ENCODE assay signal across 8 cellular contexts in the genomic region with DNA sequence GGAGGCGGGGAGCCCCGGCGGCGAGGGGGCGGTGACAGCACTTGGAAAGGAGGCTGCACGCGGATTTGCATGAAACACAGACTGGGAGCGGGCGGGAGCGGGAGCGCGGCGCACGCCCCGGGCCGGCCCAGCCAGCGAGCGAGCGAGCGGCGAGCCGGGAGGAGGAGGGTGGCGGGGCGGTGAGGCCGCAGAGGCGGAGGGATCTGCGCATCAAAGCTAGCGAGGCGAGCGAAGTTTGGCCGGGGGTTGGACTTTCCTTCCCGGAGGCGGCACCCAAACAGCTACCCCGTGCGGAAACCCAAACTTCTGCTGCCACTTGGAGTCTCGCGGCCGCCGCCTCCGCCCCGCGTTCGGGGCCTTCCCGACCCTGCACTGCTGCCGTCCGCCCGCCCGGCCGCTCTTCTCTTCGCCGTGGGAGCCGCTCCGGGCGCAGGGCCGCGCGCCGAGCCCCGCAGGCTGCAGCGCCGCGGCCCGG. TPM values are rescaled to one million over a fixed set of nuclear protein-coding genes. Genes with fewer than 3 reads are reported as not detected.
DNase-seq lines count a peak whose midpoint lies in the region; ATAC-seq and TF ChIP-seq lines count a peak whose summit lies in the region.

A gene (plus strand): TSS at position 72 of the 475 bp plus-strand sequence. CDS start 553 bp downstream, outside the sequence.

- peak within 1 kb of the TSS; percentile 77; the same call in 1 of the 2 replicates for H2AFZ ChIP-seq in Karpas-422 (ENCODE audit: low read length)
- H2AFZ ChIP-seq in hepatocyte = peak within 1 kb of the TSS; percentile 48

- H3K27me3 ChIP-seq in Karpas-422 (ENCODE audit: low read length) (peaks cover 2% of the 10 kb centered on the region; the same call in 1 of the 2 replicates), hepatocyte (no peaks in the 10 kb centered on the region)

- H3K79me2 ChIP-seq in Karpas-422 (ENCODE audit: low read length) (no peaks in the 10 kb centered on the region), hepatocyte (peaks cover 46% of the 10 kb centered on the region)

- H3K27ac ChIP-seq in Karpas-422 (ENCODE audit: low read length) = no peak within 1 kb of the TSS
- peak within 1 kb of the TSS; percentile 97 for H3K27ac ChIP-seq in hepatocyte

- in situ Hi-C loops in astrocyte of the spinal cord (cut with HindIII; ENCODE audit: low sequenced_read_pairs) = no loop called here

- TF ChIP-seq CTCF in astrocyte of the spinal cord (IDR thresholded peaks at IDR 0.05; ENCODE audit: low read depth, low read length) (no peak), hepatocyte (IDR thresholded peaks at IDR 0.05; ENCODE audit: poor library complexity) (no peak)

- ATAC-seq in GM21515 (IDR thresholded peaks at IDR 0.05; ENCODE audit: unreplicated experiment) = peak; percentile 62

- peak within 1 kb of the TSS; percentile 81 for H3K9ac ChIP-seq in Karpas-422 (ENCODE audit: low read length)

- WGBS in hepatocyte (ENCODE audit: low lambda C conversion rate, missing lambda C conversion rate) = 10% methylated on average over 2 of the region's 63 CpGs

- H3K36me3 ChIP-seq in Karpas-422 (ENCODE audit: insufficient read depth, low read length) = no peaks in the 10 kb centered on the region
- H3K36me3 ChIP-seq in hepatocyte (replicated peaks; ENCODE audit: insufficient read depth, low read depth) = no peaks in the 10 kb centered on the region

- H3K4me2 ChIP-seq in Karpas-422 (ENCODE audit: low read depth, low read length, poor library complexity, severe bottlenecking) (peak within 1 kb of the TSS; percentile 94), hepatocyte (peak within 1 kb of the TSS; percentile 84)

- DNase-seq in DMS 273 (lab: John Stamatoyannopoulos, UW; ENCODE audit: unreplicated experiment) (peak; percentile 91), Karpas-422 (peak; percentile 95), T-helper 9 cell (peak; percentile 67), astrocyte of the spinal cord (ENCODE audit: low read depth, low spot score) (peak; percentile 95), hepatocyte (ENCODE audit: low spot score) (peak; percentile 96), retina (peak; percentile 88), NCI-H1694 treated with DMSO at 0.1 percent for 48 hours (lab: John Stamatoyannopoulos, UW) (no peak)

- no peaks in the 10 kb centered on the region for H3K9me2 ChIP-seq in Karpas-422 (replicated peaks; ENCODE audit: insufficient read depth, low read length)
- H3K9me2 ChIP-seq in hepatocyte (replicated peaks; ENCODE audit: insufficient read depth) = no peaks in the 10 kb centered on the region

- H4K20me1 ChIP-seq in Karpas-422 (ENCODE audit: insufficient read depth, low read depth, low read length) (peaks cover 30% of the 10 kb centered on the region), hepatocyte (ENCODE audit: insufficient read depth, poor library complexity, severe bottlenecking) (peaks cover 39% of the 10 kb centered on the region)

- peaks cover 50% of the 10 kb centered on the region for H3K4me1 ChIP-seq in Karpas-422 (ENCODE audit: low read length)
- H3K4me1 ChIP-seq in hepatocyte (ENCODE audit: insufficient read depth) = peaks cover 55% of the 10 kb centered on the region

- H3K9me3 ChIP-seq in Karpas-422 (ENCODE audit: low read length) (no peaks in the 10 kb centered on the region), hepatocyte (ENCODE audit: low read depth) (no peaks in the 10 kb centered on the region)

- H3K4me3 ChIP-seq in Karpas-422 (ENCODE audit: low read length) (peak within 1 kb of the TSS; percentile 84), astrocyte of the spinal cord (ENCODE audit: low read depth, low read length) (peak within 1 kb of the TSS; percentile 66), hepatocyte (peak within 1 kb of the TSS; percentile 98)

RNA-seq across cellular contexts. Expression of the gene that starts here (rescaled TPM):
- 12.8 and 27.7 TPM in 2 replicates for total RNA-seq in Karpas-422 (2014; rRNA removed; shearing (Covaris generic); ENCODE audit: low replicate concordance)
- total RNA-seq in hepatocyte = 24.6 and 32.2 TPM in 2 replicates
- polyA plus RNA-seq in hepatocyte = 24.7 and 26.5 TPM in 2 replicates
